23 cellular contexts compared by ENCODE assay signal in the genomic region with DNA sequence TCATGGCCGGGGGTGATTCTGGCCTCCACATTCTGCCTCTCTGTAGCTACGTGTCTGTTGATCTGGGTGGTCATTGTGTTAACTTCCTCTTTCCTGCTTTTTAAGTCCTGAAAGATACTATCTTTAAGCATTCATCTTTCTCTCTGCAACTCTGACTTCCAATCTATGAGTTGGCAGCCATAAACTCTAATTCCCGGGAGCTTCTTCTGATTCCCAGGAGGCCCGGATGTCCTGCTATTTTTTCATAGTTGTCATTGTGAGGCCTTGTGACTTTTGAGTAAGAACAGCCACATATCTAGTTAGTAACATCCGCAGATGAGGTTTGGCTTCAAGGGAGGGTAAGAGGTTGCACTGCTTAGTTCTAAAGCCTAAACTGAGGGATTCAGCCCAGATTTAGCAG.
DNase-seq lines count a peak whose midpoint lies in the region; ATAC-seq, FAIRE-seq and TF ChIP-seq lines count a peak whose summit lies in the region.
"Had no signal": no experiment of that assay in that cellular context is flagged by ENCODE, and none has a peak within 500 bp of the region (broad histone marks: within the 10 kb centered on the region; RNA-seq: fewer than 3 reads in every experiment).

No MANE protein-coding gene starts in this region.

- no peak for TF ChIP-seq POLR2A in HepG2 (IDR thresholded peaks at IDR 0.05; ENCODE audit: insufficient read depth in 1 of 2, low read depth in 2 of 2, low read length in 2 of 2)

- no peak overlapping the region for H2BK120ac ChIP-seq in mesenchymal stem cell (ENCODE audit: low read depth, low read length)

- no peak overlapping the region for H3K4ac ChIP-seq in mesenchymal stem cell (ENCODE audit: low read depth in 1 of 2, low read length in 2 of 2)

- no peak overlapping the region for H3K23ac ChIP-seq in mesenchymal stem cell (ENCODE audit: low read length in 2 of 2)

- H3K79me2 ChIP-seq in HepG2 (ENCODE audit: insufficient read depth, low read length) (no peaks in the 10 kb centered on the region), MM.1S (ENCODE audit: low read length) (no peaks in the 10 kb centered on the region)

- H2AFZ ChIP-seq in HepG2 (ENCODE audit: low read length) (no peak overlapping the region), mesenchymal stem cell (ENCODE audit: low read depth, low read length) (no peak overlapping the region), MM.1S (ENCODE audit: low read length) (no peak overlapping the region)

- peak overlapping the region; percentile 73 for H4K91ac ChIP-seq in mesenchymal stem cell (ENCODE audit: low read length)

- H3K79me1 ChIP-seq in mesenchymal stem cell (replicated peaks; ENCODE audit: low read length, poor library complexity, severe bottlenecking): no peaks in the 10 kb centered on the region

- in situ Hi-C loops in HepG2 (cut with HindIII; ENCODE audit: extremely low pct_ligation_motif_present, low pct_unique_long_range_greater_than_20kb): no loop called here

- H2AK5ac ChIP-seq in mesenchymal stem cell (ENCODE audit: low read length, severe bottlenecking): no peak overlapping the region

- CTCF ChIA-PET in HepG2 (lab: Yijun Ruan, JAX; ENCODE audit: low intra/inter-chr PET ratio, low total read pairs): no interaction called here
- CTCF ChIA-PET in activated CD4-positive, alpha-beta T cell treated with anti-CD3 and anti-CD28 coated beads for 36 hours (lab: Charles Lee): interaction anchor here (1.0 kb wide), 1 partner anchor 156 kb away, joined by 3 read pairs; no protein-coding TSS in a partner anchor

- H3K36me3 ChIP-seq in liver (ENCODE audit: control insufficient read depth in 4 of 4, insufficient read depth in 3 of 4, low read depth in 1 of 4, low read length in 3 of 4) (no peaks in the 10 kb centered on the region), HepG2 (replicated peaks in 1 of 2; ENCODE audit: control insufficient read depth in 1 of 2, insufficient read depth in 2 of 2, low read length in 2 of 2) (0 out of 5 replicates have a peak, but pooled peaks cover 0 to 2% of the 10 kb centered on the region in 2 experiments), mesenchymal stem cell (ENCODE audit: control insufficient read depth in 1 of 2, insufficient read depth in 2 of 2, low read depth in 1 of 2, low read length in 2 of 2) (no peaks in the 10 kb centered on the region), MM.1S (replicated peaks; ENCODE audit: insufficient read depth, low read length) (no peaks in the 10 kb centered on the region)
- H3K36me3 ChIP-seq: neutrophil had no signal

- H3K4me1 ChIP-seq in liver (ENCODE audit: control insufficient read depth in 4 of 4, insufficient read depth in 4 of 4, low read length in 3 of 4) (peaks cover 0 to 2% (median 0%) of the 10 kb centered on the region in 4 donors), HepG2 (ENCODE audit: insufficient read depth, low read length) (peaks cover 17% of the 10 kb centered on the region), mesenchymal stem cell (ENCODE audit: control insufficient read depth, insufficient read depth, low read depth, low read length) (no peaks in the 10 kb centered on the region), MM.1S (ENCODE audit: low read length) (0 out of 2 replicates have a peak, but pooled peaks cover 8% of the 10 kb centered on the region)
- H3K4me1 ChIP-seq: A549 had no signal

- peak overlapping the region; percentile 79 to 83 for H2BK12ac ChIP-seq in mesenchymal stem cell (ENCODE audit: low read length in 2 of 2)

- H3K27me3 Mint-ChIP-seq in activated CD4-positive, alpha-beta T cell treated with anti-CD3 and anti-CD28 coated beads for 36 hours: no peaks in the 10 kb centered on the region
- H3K27me3 Mint-ChIP-seq in nephron progenitor cell (ENCODE audit: low read depth, poor library complexity): peaks cover 13% of the 10 kb centered on the region

- no TSS peak for BruUV-seq in HepG2 (replicated peaks; lab: Mats Ljungman, UMichigan)

- H3K4me3 Mint-ChIP-seq in activated CD4-positive, alpha-beta T cell treated with anti-CD3 and anti-CD28 coated beads for 36 hours: no peak overlapping the region
- no peak overlapping the region for H3K4me3 Mint-ChIP-seq in nephron progenitor cell
- H3K4me3 Mint-ChIP-seq: activated CD8-positive, alpha-beta T cell treated with anti-CD3 and anti-CD28 coated beads for 36 hours had no signal

- H3K27ac ChIP-seq in liver (ENCODE audit: low read depth in 1 of 2, low read length in 2 of 2) (peak overlapping the region; percentile 61 to 65), HepG2 (ENCODE audit: extremely low read length, insufficient read depth, low read length) (no peak overlapping the region), mesenchymal stem cell (ENCODE audit: low read length, poor library complexity, severe bottlenecking) (no peak overlapping the region), MM.1S (ENCODE audit: low read length) (no peak overlapping the region)
- H3K27ac ChIP-seq: A549, HL-60, neutrophil had no signal

- H3K27me3 ChIP-seq in liver (ENCODE audit: control insufficient read depth in 4 of 4, insufficient read depth in 4 of 4, low read length in 3 of 4) (no peaks in the 10 kb centered on the region), HepG2 (ENCODE audit: control insufficient read depth in 1 of 2, insufficient read depth in 2 of 2, low read length in 2 of 2) (no peaks in the 10 kb centered on the region), mesenchymal stem cell (ENCODE audit: control insufficient read depth in 1 of 2, insufficient read depth in 1 of 2, low read length in 2 of 2) (peaks cover 0 to 26% of the 10 kb centered on the region in 2 experiments), MM.1S (replicated peaks; ENCODE audit: insufficient read depth, low read length) (no peaks in the 10 kb centered on the region)
- H3K27me3 ChIP-seq: neutrophil had no signal

- no peaks in the 10 kb centered on the region for H3K9me3 Mint-ChIP-seq in activated CD4-positive, alpha-beta T cell treated with anti-CD3 and anti-CD28 coated beads for 36 hours (ENCODE audit: low read depth)
- H3K9me3 Mint-ChIP-seq in nephron progenitor cell: peaks cover 4% of the 10 kb centered on the region
- H3K9me3 Mint-ChIP-seq: activated CD8-positive, alpha-beta T cell treated with anti-CD3 and anti-CD28 coated beads for 36 hours had no signal

- H3K36me3 Mint-ChIP-seq in activated CD4-positive, alpha-beta T cell treated with anti-CD3 and anti-CD28 coated beads for 36 hours (ENCODE audit: low read depth): no peaks in the 10 kb centered on the region
- no peaks in the 10 kb centered on the region for H3K36me3 Mint-ChIP-seq in nephron progenitor cell (ENCODE audit: low read depth)
- H3K36me3 Mint-ChIP-seq: CD14-positive monocyte had no signal

- TF ChIP-seq CTCF in liver (IDR thresholded peaks at IDR 0.05; ENCODE audit: low read depth, low read length, missing input control) (no peak), HepG2 (CRISPR knock-in tag; IDR thresholded peaks at IDR 0.05) (no peak), fibroblast of villous mesenchyme (IDR thresholded peaks at IDR 0.05; ENCODE audit: insufficient read depth, low read depth, low read length) (no peak), nephron progenitor cell (IDR thresholded peaks at IDR 0.05) (no peak), MM.1S (IDR thresholded peaks at IDR 0.05; ENCODE audit: low read length) (no peak)

- ATAC-seq in HepG2: no peak
- ATAC-seq in activated CD4-positive, alpha-beta T cell treated with anti-CD3 and anti-CD28 coated beads for 36 hours: no peak
- ATAC-seq: A549; activated CD8-positive, alpha-beta T cell treated with anti-CD3 and anti-CD28 coated beads for 36 hours; PC-3 had no signal

- peak overlapping the region; percentile 90 for H4K8ac ChIP-seq in mesenchymal stem cell (ENCODE audit: low read length)

- peak overlapping the region; percentile 75 to 85 for H3K18ac ChIP-seq in mesenchymal stem cell (ENCODE audit: low read depth in 1 of 2, low read length in 2 of 2)

- no peak overlapping the region for H2BK15ac ChIP-seq in mesenchymal stem cell (ENCODE audit: low read depth, poor library complexity, severe bottlenecking)

- no peak for FAIRE-seq in HepG2 (lab: Jason Lieb, UNC)
- FAIRE-seq: A549, bronchial epithelial cell, D721Med had no signal

- H3F3A ChIP-seq in MM.1S (ENCODE audit: insufficient read depth, low read length): no peaks in the 10 kb centered on the region

- POLR2A ChIA-PET in HepG2 (lab: Yijun Ruan, JAX): no interaction called here
- POLR2A ChIA-PET in activated CD4-positive, alpha-beta T cell treated with anti-CD3 and anti-CD28 coated beads for 36 hours (lab: Charles Lee): no interaction called here

- H3K14ac ChIP-seq in mesenchymal stem cell (ENCODE audit: low read length in 2 of 2): no peak overlapping the region

- H3K9me2 ChIP-seq in MM.1S (replicated peaks; ENCODE audit: insufficient read depth, low read length): no peaks in the 10 kb centered on the region

- H3K4me3 ChIP-seq in liver (ENCODE audit: low read depth in 1 of 3, low read length in 3 of 3) (no peak overlapping the region), HepG2 (replicated peaks in 1 of 3; ENCODE audit: insufficient read depth in 1 of 3, low read depth in 2 of 3, low read length in 3 of 3) (no peak overlapping the region), fibroblast of villous mesenchyme (ENCODE audit: low read depth, low read length) (no peak overlapping the region), mesenchymal stem cell (ENCODE audit: insufficient read depth in 1 of 2, low read depth in 1 of 2, low read length in 2 of 2) (no peak overlapping the region), MM.1S (ENCODE audit: low read length) (no peak overlapping the region)
- H3K4me3 ChIP-seq: A549 had no signal

- no peak overlapping the region for H3K27ac Mint-ChIP-seq in activated CD4-positive, alpha-beta T cell treated with anti-CD3 and anti-CD28 coated beads for 36 hours
- H3K27ac Mint-ChIP-seq in nephron progenitor cell: no peak overlapping the region
- H3K27ac Mint-ChIP-seq: activated CD8-positive, alpha-beta T cell treated with anti-CD3 and anti-CD28 coated beads for 36 hours; CD14-positive monocyte had no signal

- 73% methylated on average over 5 of the region's 5 CpGs for WGBS in liver
- 90% methylated on average over 5 of the region's 5 CpGs for WGBS in HepG2 (ENCODE audit: low lambda C conversion rate)
- 17% methylated on average over 5 of the region's 5 CpGs for WGBS in mesenchymal stem cell

- no peak for TF ChIP-seq RAD21 in liver (IDR thresholded peaks at IDR 0.05)
- no peak for TF ChIP-seq RAD21 in HepG2 (CRISPR knock-in tag; IDR thresholded peaks at IDR 0.05)

- H3K9me3 ChIP-seq in liver (ENCODE audit: control insufficient read depth in 4 of 4, low read length in 3 of 4) (no peaks in the 10 kb centered on the region), HepG2 (ENCODE audit: low read length) (no peaks in the 10 kb centered on the region), mesenchymal stem cell (ENCODE audit: control insufficient read depth, low read length) (no peaks in the 10 kb centered on the region), MM.1S (replicated peaks; ENCODE audit: insufficient read depth, low read length) (no peaks in the 10 kb centered on the region)
- H3K9me3 ChIP-seq: A549, neutrophil had no signal

- TF ChIP-seq EP300 in HepG2 (IDR thresholded peaks at IDR 0.05; ENCODE audit: low read depth in 2 of 2, low read length in 2 of 2) (no peak), HepG2 (CRISPR knock-in tag; IDR thresholded peaks at IDR 0.05; ENCODE audit: borderline replicate concordance) (no peak)

- no peaks in the 10 kb centered on the region for H3K4me1 Mint-ChIP-seq in activated CD4-positive, alpha-beta T cell treated with anti-CD3 and anti-CD28 coated beads for 36 hours
- H3K4me1 Mint-ChIP-seq in nephron progenitor cell: peaks cover 21% of the 10 kb centered on the region

- H2BK5ac ChIP-seq in mesenchymal stem cell (ENCODE audit: low read depth, low read length, poor library complexity, severe bottlenecking): no peak overlapping the region

- no peak for DNase-seq in HepG2 (ENCODE audit: low spot score)
- DNase-seq in fibroblast of villous mesenchyme (ENCODE audit: low read depth): peak; percentile 38
- DNase-seq in mesenchymal stem cell: peak; percentile 79
- DNase-seq in activated CD4-positive, alpha-beta T cell treated with anti-CD3 and anti-CD28 coated beads for 36 hours: no peak
- no peak for DNase-seq in GOT3 (lab: John Stamatoyannopoulos, UW)
- no peak for DNase-seq in nephron progenitor cell
- no peak for DNase-seq in MM.1S
- DNase-seq: activated CD8-positive, alpha-beta T cell treated with anti-CD3 and anti-CD28 coated beads for 36 hours; activated naive CD4-positive, alpha-beta T cell; amniotic stem cell; hypothalamus; NCI-H1694 treated with DMSO at 0.1 percent for 48 hours; NCI-H2227 treated with DMSO at 0.1 percent for 48 hours; NCI-H774; PC-3; SIG-M5 had no signal

- no peaks in the 10 kb centered on the region for H4K20me1 ChIP-seq in HepG2 (ENCODE audit: insufficient read depth, low read length)
- H4K20me1 ChIP-seq in MM.1S (ENCODE audit: insufficient read depth, low read length): no peaks in the 10 kb centered on the region

- no peak overlapping the region for H3K9ac ChIP-seq in liver (ENCODE audit: low read depth in 1 of 2, low read length in 2 of 2)
- no peak overlapping the region for H3K9ac ChIP-seq in HepG2 (ENCODE audit: insufficient read depth, low read depth, low read length)
- H3K9ac ChIP-seq in mesenchymal stem cell (ENCODE audit: low read length): no peak overlapping the region
- no peak overlapping the region for H3K9ac ChIP-seq in MM.1S (ENCODE audit: low read length)

- H3K4me2 ChIP-seq in HepG2 (ENCODE audit: low read depth, low read length): no peak overlapping the region
- H3K4me2 ChIP-seq in mesenchymal stem cell (ENCODE audit: low read length, poor library complexity, severe bottlenecking): no peak overlapping the region
- H3K4me2 ChIP-seq in MM.1S (ENCODE audit: low read depth, low read length): no peak overlapping the region
- H3K4me2 ChIP-seq: A549 had no signal

- intact Hi-C loops in HepG2 (cut with micrococcal nuclease; ENCODE audit: unreplicated experiment): no loop called here
- intact Hi-C loops in activated CD4-positive, alpha-beta T cell treated with anti-CD3 and anti-CD28 coated beads for 36 hours (cut with DNase I, micrococcal nuclease): no loop called here

Comparison
In these comparisons a context has a peak if more than half of its experiments do, and no peak if none do; other contexts are left out.
1. H3K27ac ChIP-seq: peak in liver (2 of 2); none in HepG2 (single experiment), mesenchymal stem cell (single experiment) and MM.1S (single experiment).
2. DNase-seq: peak in fibroblast of villous mesenchyme (single experiment) and mesenchymal stem cell (single experiment); none in HepG2 (single experiment), activated CD4-positive, alpha-beta T cell treated with anti-CD3 and anti-CD28 coated beads for 36 hours (single experiment), GOT3 (single experiment), nephron progenitor cell (single experiment) and MM.1S (single experiment).